Comparison of ENCODE assay signal across 1 cellular context in the genomic region with DNA sequence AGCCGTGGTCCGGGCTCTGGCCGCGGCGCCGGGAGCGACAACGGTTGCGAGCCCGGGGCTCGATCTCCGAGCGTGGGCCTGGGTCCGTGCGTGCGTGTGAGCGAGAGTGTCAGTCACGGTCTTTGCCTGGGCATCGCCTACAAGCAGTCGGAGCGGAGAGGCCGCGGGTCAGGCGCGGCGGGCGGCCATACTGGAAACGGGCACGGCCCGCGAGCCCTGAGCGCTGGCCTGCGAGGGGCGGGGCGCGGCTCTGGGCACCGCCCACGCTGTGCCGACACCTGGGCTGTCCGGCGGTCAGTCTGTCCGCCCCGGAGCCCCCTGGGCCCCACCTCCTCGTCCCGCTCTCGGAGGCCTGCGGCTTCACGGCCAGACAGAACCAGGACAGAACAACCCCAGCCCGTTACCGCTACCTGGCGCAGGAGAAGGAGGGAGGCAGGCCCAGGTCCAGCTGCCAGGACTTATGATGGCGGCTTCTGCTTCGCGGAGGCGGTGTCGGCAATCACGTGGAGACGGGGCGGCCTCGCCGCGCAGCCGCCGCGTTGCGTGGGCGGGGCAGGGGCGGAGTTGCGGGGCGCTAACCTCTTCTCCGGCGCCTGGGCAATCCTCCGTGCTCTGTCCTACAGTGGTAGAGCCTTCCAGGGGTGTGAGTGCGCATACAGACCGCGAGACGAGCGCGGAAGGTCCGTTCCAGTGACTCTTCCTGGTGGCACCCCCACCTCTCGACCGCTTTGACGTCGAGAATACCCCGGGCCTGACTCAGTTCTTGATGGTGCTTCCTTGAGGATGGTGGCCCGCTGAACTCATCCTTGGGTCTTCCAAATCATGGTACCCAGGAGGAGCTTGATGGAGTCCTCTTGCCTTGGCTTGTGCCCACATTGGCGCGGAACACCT.
A peak's percentile ranks its signal among the peaks of the same experiment; 100 is the strongest.
TF ChIP-seq lines count a peak whose summit lies in the region.

A gene with protein sequence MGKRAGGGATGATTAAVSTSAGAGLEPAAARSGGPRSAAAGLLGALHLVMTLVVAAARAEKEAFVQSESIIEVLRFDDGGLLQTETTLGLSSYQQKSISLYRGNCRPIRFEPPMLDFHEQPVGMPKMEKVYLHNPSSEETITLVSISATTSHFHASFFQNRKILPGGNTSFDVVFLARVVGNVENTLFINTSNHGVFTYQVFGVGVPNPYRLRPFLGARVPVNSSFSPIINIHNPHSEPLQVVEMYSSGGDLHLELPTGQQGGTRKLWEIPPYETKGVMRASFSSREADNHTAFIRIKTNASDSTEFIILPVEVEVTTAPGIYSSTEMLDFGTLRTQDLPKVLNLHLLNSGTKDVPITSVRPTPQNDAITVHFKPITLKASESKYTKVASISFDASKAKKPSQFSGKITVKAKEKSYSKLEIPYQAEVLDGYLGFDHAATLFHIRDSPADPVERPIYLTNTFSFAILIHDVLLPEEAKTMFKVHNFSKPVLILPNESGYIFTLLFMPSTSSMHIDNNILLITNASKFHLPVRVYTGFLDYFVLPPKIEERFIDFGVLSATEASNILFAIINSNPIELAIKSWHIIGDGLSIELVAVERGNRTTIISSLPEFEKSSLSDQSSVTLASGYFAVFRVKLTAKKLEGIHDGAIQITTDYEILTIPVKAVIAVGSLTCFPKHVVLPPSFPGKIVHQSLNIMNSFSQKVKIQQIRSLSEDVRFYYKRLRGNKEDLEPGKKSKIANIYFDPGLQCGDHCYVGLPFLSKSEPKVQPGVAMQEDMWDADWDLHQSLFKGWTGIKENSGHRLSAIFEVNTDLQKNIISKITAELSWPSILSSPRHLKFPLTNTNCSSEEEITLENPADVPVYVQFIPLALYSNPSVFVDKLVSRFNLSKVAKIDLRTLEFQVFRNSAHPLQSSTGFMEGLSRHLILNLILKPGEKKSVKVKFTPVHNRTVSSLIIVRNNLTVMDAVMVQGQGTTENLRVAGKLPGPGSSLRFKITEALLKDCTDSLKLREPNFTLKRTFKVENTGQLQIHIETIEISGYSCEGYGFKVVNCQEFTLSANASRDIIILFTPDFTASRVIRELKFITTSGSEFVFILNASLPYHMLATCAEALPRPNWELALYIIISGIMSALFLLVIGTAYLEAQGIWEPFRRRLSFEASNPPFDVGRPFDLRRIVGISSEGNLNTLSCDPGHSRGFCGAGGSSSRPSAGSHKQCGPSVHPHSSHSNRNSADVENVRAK (N-terminal part only) (minus strand): TSS at position 215 of the 891 bp plus-strand sequence. CDS start 286 bp downstream, outside the sequence.

TF ChIP-seq in HEK293, 187 proteins besides CTCF, POLR2A, EP300 and RAD21 (continued from another document and continues in another):
- TF ChIP-seq, protein P1, sequence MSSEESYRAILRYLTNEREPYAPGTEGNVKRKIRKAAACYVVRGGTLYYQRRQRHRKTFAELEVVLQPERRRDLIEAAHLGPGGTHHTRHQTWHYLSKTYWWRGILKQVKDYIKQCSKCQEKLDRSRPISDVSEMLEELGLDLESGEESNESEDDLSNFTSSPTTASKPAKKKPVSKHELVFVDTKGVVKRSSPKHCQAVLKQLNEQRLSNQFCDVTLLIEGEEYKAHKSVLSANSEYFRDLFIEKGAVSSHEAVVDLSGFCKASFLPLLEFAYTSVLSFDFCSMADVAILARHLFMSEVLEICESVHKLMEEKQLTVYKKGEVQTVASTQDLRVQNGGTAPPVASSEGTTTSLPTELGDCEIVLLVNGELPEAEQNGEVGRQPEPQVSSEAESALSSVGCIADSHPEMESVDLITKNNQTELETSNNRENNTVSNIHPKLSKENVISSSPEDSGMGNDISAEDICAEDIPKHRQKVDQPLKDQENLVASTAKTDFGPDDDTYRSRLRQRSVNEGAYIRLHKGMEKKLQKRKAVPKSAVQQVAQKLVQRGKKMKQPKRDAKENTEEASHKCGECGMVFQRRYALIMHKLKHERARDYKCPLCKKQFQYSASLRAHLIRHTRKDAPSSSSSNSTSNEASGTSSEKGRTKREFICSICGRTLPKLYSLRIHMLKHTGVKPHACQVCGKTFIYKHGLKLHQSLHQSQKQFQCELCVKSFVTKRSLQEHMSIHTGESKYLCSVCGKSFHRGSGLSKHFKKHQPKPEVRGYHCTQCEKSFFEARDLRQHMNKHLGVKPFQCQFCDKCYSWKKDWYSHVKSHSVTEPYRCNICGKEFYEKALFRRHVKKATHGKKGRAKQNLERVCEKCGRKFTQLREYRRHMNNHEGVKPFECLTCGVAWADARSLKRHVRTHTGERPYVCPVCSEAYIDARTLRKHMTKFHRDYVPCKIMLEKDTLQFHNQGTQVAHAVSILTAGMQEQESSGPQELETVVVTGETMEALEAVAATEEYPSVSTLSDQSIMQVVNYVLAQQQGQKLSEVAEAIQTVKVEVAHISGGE (tag by site-specific recombination; conservative IDR thresholded peaks at IDR 0.05; ENCODE audit: low read depth) = peak; percentile 74
- TF ChIP-seq, protein P2, sequence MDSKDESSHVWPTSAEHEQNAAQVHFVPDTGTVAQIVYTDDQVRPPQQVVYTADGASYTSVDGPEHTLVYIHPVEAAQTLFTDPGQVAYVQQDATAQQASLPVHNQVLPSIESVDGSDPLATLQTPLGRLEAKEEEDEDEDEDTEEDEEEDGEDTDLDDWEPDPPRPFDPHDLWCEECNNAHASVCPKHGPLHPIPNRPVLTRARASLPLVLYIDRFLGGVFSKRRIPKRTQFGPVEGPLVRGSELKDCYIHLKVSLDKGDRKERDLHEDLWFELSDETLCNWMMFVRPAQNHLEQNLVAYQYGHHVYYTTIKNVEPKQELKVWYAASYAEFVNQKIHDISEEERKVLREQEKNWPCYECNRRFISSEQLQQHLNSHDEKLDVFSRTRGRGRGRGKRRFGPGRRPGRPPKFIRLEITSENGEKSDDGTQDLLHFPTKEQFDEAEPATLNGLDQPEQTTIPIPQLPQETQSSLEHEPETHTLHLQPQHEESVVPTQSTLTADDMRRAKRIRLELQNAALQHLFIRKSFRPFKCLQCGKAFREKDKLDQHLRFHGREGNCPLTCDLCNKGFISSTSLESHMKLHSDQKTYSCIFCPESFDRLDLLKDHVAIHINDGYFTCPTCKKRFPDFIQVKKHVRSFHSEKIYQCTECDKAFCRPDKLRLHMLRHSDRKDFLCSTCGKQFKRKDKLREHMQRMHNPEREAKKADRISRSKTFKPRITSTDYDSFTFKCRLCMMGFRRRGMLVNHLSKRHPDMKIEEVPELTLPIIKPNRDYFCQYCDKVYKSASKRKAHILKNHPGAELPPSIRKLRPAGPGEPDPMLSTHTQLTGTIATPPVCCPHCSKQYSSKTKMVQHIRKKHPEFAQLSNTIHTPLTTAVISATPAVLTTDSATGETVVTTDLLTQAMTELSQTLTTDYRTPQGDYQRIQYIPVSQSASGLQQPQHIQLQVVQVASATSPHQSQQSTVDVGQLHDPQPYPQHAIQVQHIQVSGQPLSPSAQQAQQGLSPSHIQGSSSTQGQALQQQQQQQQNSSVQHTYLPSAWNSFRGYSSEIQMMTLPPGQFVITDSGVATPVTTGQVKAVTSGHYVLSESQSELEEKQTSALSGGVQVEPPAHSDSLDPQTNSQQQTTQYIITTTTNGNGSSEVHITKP (tag by site-specific recombination; IDR thresholded peaks at IDR 0.05) = peak; percentile 96
- TF ChIP-seq, protein P3, sequence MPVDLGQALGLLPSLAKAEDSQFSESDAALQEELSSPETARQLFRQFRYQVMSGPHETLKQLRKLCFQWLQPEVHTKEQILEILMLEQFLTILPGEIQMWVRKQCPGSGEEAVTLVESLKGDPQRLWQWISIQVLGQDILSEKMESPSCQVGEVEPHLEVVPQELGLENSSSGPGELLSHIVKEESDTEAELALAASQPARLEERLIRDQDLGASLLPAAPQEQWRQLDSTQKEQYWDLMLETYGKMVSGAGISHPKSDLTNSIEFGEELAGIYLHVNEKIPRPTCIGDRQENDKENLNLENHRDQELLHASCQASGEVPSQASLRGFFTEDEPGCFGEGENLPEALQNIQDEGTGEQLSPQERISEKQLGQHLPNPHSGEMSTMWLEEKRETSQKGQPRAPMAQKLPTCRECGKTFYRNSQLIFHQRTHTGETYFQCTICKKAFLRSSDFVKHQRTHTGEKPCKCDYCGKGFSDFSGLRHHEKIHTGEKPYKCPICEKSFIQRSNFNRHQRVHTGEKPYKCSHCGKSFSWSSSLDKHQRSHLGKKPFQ (tag by site-specific recombination; IDR thresholded peaks at IDR 0.05) = no peak
- TF ChIP-seq KLF8 (tag by site-specific recombination; IDR thresholded peaks at IDR 0.05) (peak; percentile 100), ZBTB17 (tag by site-specific recombination; IDR thresholded peaks at IDR 0.05) (peak; percentile 97), HOXD13 (CRISPR knock-in tag; IDR thresholded peaks at IDR 0.05; ENCODE audit: borderline replicate concordance) (no peak), ZNF2 (tag by site-specific recombination; IDR thresholded peaks at IDR 0.05) (no peak), OVOL3 (tag by site-specific recombination; IDR thresholded peaks at IDR 0.05) (0 out of 2 replicates have a peak, but pooled peaks have one; percentile 45), KLF7 (tag by site-specific recombination; IDR thresholded peaks at IDR 0.05; ENCODE audit: borderline replicate concordance) (peak; percentile 95), ZNF629 (tag by site-specific recombination; IDR thresholded peaks at IDR 0.05) (peak; percentile 46; the same call in 1 of the 2 replicates), ZNF785 (tag by site-specific recombination; IDR thresholded peaks at IDR 0.05) (no peak), ZNF76 (tag by site-specific recombination; IDR thresholded peaks at IDR 0.05; ENCODE audit: borderline replicate concordance, low read depth) (peak; percentile 87), YY2 (tag by site-specific recombination; IDR thresholded peaks at IDR 0.05) (peak; percentile 97), ZEB2 (tag by site-specific recombination; IDR thresholded peaks at IDR 0.05) (peak; percentile 87), ZXDB (tag by site-specific recombination; IDR thresholded peaks at IDR 0.05) (peak; percentile 98), ZNF341 (tag by site-specific recombination; IDR thresholded peaks at IDR 0.05; ENCODE audit: low read depth) (peak; percentile 94), ZNF561 (tag by site-specific recombination; IDR thresholded peaks at IDR 0.05; ENCODE audit: borderline replicate concordance) (peak; percentile 97), ZNF768 (tag by site-specific recombination; IDR thresholded peaks at IDR 0.05) (no peak), ZBTB20 (tag by site-specific recombination; IDR thresholded peaks at IDR 0.05) (peak; percentile 74; the same call in 1 of the 2 replicates), SP7 (tag by site-specific recombination; IDR thresholded peaks at IDR 0.05) (peak; percentile 77), EGR2 (tag by site-specific recombination; IDR thresholded peaks at IDR 0.05; ENCODE audit: low read depth) (peak; percentile 94), ZFHX2 (tag by site-specific recombination; conservative IDR thresholded peaks at IDR 0.05) (peak; percentile 99), KLF9 (tag by site-specific recombination; IDR thresholded peaks at IDR 0.05; ENCODE audit: low read depth) (peak; percentile 97), ZNF549 (tag by site-specific recombination; IDR thresholded peaks at IDR 0.05) (no peak), MEIS1 (CRISPR knock-in tag; IDR thresholded peaks at IDR 0.05; ENCODE audit: borderline replicate concordance) (no peak), ZNF202 (tag by site-specific recombination; IDR thresholded peaks at IDR 0.05; ENCODE audit: borderline replicate concordance) (no peak)
- TF ChIP-seq, protein P4, sequence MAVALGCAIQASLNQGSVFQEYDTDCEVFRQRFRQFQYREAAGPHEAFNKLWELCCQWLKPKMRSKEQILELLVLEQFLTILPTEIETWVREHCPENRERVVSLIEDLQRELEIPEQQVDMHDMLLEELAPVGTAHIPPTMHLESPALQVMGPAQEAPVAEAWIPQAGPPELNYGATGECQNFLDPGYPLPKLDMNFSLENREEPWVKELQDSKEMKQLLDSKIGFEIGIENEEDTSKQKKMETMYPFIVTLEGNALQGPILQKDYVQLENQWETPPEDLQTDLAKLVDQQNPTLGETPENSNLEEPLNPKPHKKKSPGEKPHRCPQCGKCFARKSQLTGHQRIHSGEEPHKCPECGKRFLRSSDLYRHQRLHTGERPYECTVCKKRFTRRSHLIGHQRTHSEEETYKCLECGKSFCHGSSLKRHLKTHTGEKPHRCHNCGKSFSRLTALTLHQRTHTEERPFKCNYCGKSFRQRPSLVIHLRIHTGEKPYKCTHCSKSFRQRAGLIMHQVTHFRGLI (tag by site-specific recombination; IDR thresholded peaks at IDR 0.05) = peak; percentile 38; the same call in 1 of the 2 replicates
- TF ChIP-seq, protein P5, sequence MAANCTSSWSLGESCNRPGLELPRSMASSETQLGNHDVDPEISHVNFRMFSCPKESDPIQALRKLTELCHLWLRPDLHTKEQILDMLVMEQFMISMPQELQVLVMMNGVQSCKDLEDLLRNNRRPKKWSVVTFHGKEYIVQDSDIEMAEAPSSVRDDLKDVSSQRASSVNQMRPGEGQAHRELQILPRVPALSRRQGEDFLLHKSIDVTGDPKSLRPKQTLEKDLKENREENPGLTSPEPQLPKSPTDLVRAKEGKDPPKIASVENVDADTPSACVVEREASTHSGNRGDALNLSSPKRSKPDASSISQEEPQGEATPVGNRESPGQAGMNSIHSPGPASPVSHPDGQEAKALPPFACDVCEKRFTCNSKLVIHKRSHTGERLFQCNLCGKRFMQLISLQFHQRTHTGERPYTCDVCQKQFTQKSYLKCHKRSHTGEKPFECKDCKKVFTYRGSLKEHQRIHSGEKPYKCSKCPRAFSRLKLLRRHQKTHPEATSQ (tag by site-specific recombination; IDR thresholded peaks at IDR 0.05) = no peak
- TF ChIP-seq, protein P6, sequence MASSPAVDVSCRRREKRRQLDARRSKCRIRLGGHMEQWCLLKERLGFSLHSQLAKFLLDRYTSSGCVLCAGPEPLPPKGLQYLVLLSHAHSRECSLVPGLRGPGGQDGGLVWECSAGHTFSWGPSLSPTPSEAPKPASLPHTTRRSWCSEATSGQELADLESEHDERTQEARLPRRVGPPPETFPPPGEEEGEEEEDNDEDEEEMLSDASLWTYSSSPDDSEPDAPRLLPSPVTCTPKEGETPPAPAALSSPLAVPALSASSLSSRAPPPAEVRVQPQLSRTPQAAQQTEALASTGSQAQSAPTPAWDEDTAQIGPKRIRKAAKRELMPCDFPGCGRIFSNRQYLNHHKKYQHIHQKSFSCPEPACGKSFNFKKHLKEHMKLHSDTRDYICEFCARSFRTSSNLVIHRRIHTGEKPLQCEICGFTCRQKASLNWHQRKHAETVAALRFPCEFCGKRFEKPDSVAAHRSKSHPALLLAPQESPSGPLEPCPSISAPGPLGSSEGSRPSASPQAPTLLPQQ (tag by site-specific recombination; IDR thresholded peaks at IDR 0.05) = peak; percentile 82
- TF ChIP-seq, protein P7, sequence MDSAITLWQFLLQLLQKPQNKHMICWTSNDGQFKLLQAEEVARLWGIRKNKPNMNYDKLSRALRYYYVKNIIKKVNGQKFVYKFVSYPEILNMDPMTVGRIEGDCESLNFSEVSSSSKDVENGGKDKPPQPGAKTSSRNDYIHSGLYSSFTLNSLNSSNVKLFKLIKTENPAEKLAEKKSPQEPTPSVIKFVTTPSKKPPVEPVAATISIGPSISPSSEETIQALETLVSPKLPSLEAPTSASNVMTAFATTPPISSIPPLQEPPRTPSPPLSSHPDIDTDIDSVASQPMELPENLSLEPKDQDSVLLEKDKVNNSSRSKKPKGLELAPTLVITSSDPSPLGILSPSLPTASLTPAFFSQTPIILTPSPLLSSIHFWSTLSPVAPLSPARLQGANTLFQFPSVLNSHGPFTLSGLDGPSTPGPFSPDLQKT (IDR thresholded peaks at IDR 0.05; ENCODE audit: borderline replicate concordance, low read depth, low read length) = no peak
- TF ChIP-seq, protein P8, sequence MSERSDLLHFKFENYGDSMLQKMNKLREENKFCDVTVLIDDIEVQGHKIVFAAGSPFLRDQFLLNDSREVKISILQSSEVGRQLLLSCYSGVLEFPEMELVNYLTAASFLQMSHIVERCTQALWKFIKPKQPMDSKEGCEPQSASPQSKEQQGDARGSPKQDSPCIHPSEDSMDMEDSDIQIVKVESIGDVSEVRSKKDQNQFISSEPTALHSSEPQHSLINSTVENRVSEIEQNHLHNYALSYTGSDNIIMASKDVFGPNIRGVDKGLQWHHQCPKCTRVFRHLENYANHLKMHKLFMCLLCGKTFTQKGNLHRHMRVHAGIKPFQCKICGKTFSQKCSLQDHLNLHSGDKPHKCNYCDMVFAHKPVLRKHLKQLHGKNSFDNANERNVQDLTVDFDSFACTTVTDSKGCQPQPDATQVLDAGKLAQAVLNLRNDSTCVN (tag by site-specific recombination; optimal IDR thresholded peaks at IDR 0.05) = peak; percentile 93
